In the genomic region with DNA sequence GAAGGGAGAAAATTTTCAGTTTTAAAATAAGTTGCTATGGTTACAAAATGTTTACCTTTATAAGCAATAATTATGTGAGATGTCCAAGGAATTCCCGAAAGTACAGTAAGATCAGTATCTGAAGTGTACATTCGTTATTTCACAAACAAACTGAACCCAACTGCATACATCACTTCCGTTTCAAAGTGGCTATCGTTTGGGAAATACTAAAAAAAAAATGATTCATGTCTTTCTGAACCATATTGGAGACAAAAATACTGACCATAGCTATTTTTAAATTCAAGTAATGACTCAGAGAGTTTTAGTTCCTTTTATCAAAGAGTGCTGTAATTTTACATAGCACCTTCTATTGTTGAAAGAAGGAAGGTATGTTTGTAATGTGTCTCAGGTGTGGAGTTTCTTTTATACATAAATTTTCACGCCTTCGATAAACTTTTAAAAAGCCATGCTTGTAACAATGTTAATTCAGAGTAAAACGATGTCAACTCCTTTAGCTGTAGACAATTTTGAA, we compare ENCODE assay signal across 8 cellular contexts. TPM values are rescaled to one million over a fixed set of nuclear protein-coding genes. Genes with fewer than 3 reads are reported as not detected.
DNase-seq lines count a peak whose midpoint lies in the region; ATAC-seq and TF ChIP-seq lines count a peak whose summit lies in the region.

No MANE protein-coding gene starts in this region.

- peaks cover 20% of the 10 kb centered on the region for H3K4me1 ChIP-seq in endocrine pancreas (ENCODE audit: control insufficient read depth, insufficient read depth, low read length)

- CTCF ChIA-PET in WTC11 (lab: Charles Lee), result interaction anchor here (0.7 to 1.7 kb wide), 3 partner anchors 9 to 244 kb away, joined by 3 to 7 read pairs (median 4); no protein-coding TSS in a partner anchor

- peaks cover 14% of the 10 kb centered on the region for H3K36me3 Mint-ChIP-seq in HFFc6 (ENCODE audit: low read depth)
- H3K36me3 Mint-ChIP-seq in WTC11, result no peaks in the 10 kb centered on the region

- H3K27me3 Mint-ChIP-seq in HFFc6 (ENCODE audit: insufficient read depth) (no peaks in the 10 kb centered on the region), WTC11 (ENCODE audit: low read depth) (no peaks in the 10 kb centered on the region)

- H3K27me3 ChIP-seq in endocrine pancreas (ENCODE audit: control insufficient read depth, insufficient read depth, low read length), result no peaks in the 10 kb centered on the region

- peak overlapping the region; percentile 62 for H3K4me3 Mint-ChIP-seq in HFFc6
- H3K4me3 Mint-ChIP-seq in WTC11, result no peak overlapping the region

- no peaks in the 10 kb centered on the region for H3K9me3 Mint-ChIP-seq in HFFc6
- H3K9me3 Mint-ChIP-seq in WTC11, result no peaks in the 10 kb centered on the region

- peak overlapping the region; percentile 56 for H3K4me3 ChIP-seq in endocrine pancreas (ENCODE audit: control insufficient read depth, insufficient read depth, low read length)

- TF ChIP-seq CTCF in HFFc6 (IDR thresholded peaks at IDR 0.05) (no peak), WTC11 (IDR thresholded peaks at IDR 0.05) (no peak)

- ATAC-seq in GM18511 (IDR thresholded peaks at IDR 0.05; ENCODE audit: unreplicated experiment) (peak; percentile 76), WTC11 (no peak)

- H3K4me1 Mint-ChIP-seq in HFFc6 (ENCODE audit: low read depth) (peaks cover 82% of the 10 kb centered on the region), WTC11 (peaks cover 20% of the 10 kb centered on the region)

- H3K36me3 ChIP-seq in endocrine pancreas (ENCODE audit: control insufficient read depth, insufficient read depth, low read length), result no peaks in the 10 kb centered on the region

- DNase-seq in HFFc6 (peak; percentile 93), MV-4-11 (lab: John Stamatoyannopoulos, UW) (peak; percentile 99), NCI-H2081 (lab: John Stamatoyannopoulos, UW) (no peak), occipital lobe (lab: John Stamatoyannopoulos, UW) (no peak), AG08395 (ENCODE audit: low spot score) (no peak), WTC11 (ENCODE audit: low spot score) (no peak)

- peak overlapping the region; percentile 81 for H3K27ac Mint-ChIP-seq in HFFc6
- no peak overlapping the region for H3K27ac Mint-ChIP-seq in WTC11

- POLR2A ChIA-PET in WTC11 (lab: Charles Lee), result interaction anchor here (0.7 kb wide), 1 partner anchor 130 kb away, joined by 3 read pairs; no protein-coding TSS in a partner anchor

- H3K9ac ChIP-seq in endocrine pancreas (ENCODE audit: control insufficient read depth, insufficient read depth, low read length), result no peak overlapping the region

- H3K9me3 ChIP-seq in endocrine pancreas (ENCODE audit: control insufficient read depth, low read length), result no peaks in the 10 kb centered on the region

TF ChIP-seq in WTC11, 78 proteins besides CTCF, POLR2A, EP300 and RAD21:
- TF ChIP-seq, protein P1, sequence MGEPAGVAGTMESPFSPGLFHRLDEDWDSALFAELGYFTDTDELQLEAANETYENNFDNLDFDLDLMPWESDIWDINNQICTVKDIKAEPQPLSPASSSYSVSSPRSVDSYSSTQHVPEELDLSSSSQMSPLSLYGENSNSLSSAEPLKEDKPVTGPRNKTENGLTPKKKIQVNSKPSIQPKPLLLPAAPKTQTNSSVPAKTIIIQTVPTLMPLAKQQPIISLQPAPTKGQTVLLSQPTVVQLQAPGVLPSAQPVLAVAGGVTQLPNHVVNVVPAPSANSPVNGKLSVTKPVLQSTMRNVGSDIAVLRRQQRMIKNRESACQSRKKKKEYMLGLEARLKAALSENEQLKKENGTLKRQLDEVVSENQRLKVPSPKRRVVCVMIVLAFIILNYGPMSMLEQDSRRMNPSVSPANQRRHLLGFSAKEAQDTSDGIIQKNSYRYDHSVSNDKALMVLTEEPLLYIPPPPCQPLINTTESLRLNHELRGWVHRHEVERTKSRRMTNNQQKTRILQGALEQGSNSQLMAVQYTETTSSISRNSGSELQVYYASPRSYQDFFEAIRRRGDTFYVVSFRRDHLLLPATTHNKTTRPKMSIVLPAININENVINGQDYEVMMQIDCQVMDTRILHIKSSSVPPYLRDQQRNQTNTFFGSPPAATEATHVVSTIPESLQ (CRISPR knock-in tag; IDR thresholded peaks at IDR 0.05), result no peak
- no peak for TF ChIP-seq FOXJ3 (CRISPR knock-in tag; IDR thresholded peaks at IDR 0.05; ENCODE audit: borderline replicate concordance)
- no peak for TF ChIP-seq ELF4 (CRISPR knock-in tag; IDR thresholded peaks at IDR 0.05; ENCODE audit: low read depth)
- no peak for TF ChIP-seq RELA (CRISPR knock-in tag; IDR thresholded peaks at IDR 0.05; ENCODE audit: borderline replicate concordance)
- TF ChIP-seq MLX (CRISPR knock-in tag; IDR thresholded peaks at IDR 0.05), result no peak
- TF ChIP-seq FOXP4 (CRISPR knock-in tag; IDR thresholded peaks at IDR 0.05), result no peak
- TF ChIP-seq ZNF317 (CRISPR knock-in tag; IDR thresholded peaks at IDR 0.05; ENCODE audit: borderline replicate concordance, low read depth), result no peak
- TF ChIP-seq, protein P2, sequence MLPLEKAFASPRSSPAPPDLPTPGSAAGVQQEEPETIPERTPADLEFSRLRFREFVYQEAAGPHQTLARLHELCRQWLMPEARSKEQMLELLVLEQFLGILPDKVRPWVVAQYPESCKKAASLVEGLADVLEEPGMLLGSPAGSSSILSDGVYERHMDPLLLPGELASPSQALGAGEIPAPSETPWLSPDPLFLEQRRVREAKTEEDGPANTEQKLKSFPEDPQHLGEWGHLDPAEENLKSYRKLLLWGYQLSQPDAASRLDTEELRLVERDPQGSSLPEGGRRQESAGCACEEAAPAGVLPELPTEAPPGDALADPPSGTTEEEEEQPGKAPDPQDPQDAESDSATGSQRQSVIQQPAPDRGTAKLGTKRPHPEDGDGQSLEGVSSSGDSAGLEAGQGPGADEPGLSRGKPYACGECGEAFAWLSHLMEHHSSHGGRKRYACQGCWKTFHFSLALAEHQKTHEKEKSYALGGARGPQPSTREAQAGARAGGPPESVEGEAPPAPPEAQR (CRISPR knock-in tag; IDR thresholded peaks at IDR 0.05), result no peak
- TF ChIP-seq MXD4 (CRISPR knock-in tag; IDR thresholded peaks at IDR 0.05; ENCODE audit: borderline replicate concordance), result no peak
- no peak for TF ChIP-seq NFYB (CRISPR knock-in tag; conservative IDR thresholded peaks at IDR 0.05; ENCODE audit: low read depth)
- TF ChIP-seq ZNF396 (CRISPR knock-in tag; IDR thresholded peaks at IDR 0.05; ENCODE audit: borderline replicate concordance), result no peak
- no peak for TF ChIP-seq NFATC4 (CRISPR knock-in tag; IDR thresholded peaks at IDR 0.05)
- no peak for TF ChIP-seq ZBTB21 (CRISPR knock-in tag; IDR thresholded peaks at IDR 0.05; ENCODE audit: borderline replicate concordance)

RNA-seq across cellular contexts. Expression of gene ANKRD28, which starts 8.0 kb away (rescaled TPM):
- total RNA-seq in HFFc6 (2021; fragmentation: NEBNext Ultra II Directional; extraction: Animal tissue kit (Norgen Biotek cat#: 25700)), result 10 to 100 TPM; 80.4 to 96.3 (median 90.4) TPM
- total RNA-seq in occipital lobe, result 105 TPM
- total RNA-seq in WTC11 (2021), result 42.7 to 51.6 TPM (median 43.8 TPM) in 3 replicates

Comparison
In these comparisons a context has a peak if more than half of its experiments do, and no peak if none do; other contexts are left out.
1. DNase-seq: peak in HFFc6 (single experiment) and MV-4-11 (single experiment); none in NCI-H2081 (0 of 2), occipital lobe (single experiment), AG08395 (single experiment) and WTC11 (single experiment).